Comparison of ENCODE assay signal across 25 cellular contexts in genomic region chr14:34243001-34243400, GRCh38.
DNase-seq lines count a peak whose midpoint lies in the region; ATAC-seq, FAIRE-seq and TF ChIP-seq lines count a peak whose summit lies in the region.
"Had no signal": no experiment of that assay in that cellular context is flagged by ENCODE, and none has a peak within 500 bp of the region (broad histone marks: within the 10 kb centered on the region; RNA-seq: fewer than 3 reads in every experiment).

No MANE protein-coding gene starts in this region.

- WGBS in HepG2 (ENCODE audit: low lambda C conversion rate), result 18% methylated on average over 1 of the region's 1 CpG
- 27% methylated on average over 1 of the region's 1 CpG for WGBS in right lobe of liver (ENCODE audit: insufficient coverage, low coverage, low lambda C conversion rate, missing lambda C conversion rate)
- 83% methylated on average over 1 of the region's 1 CpG for WGBS in esophagus muscularis mucosa

- no peak for TF ChIP-seq CTCF in HepG2 (CRISPR knock-in tag; IDR thresholded peaks at IDR 0.05)
- TF ChIP-seq CTCF in right lobe of liver (IDR thresholded peaks at IDR 0.05), result no peak
- no peak for TF ChIP-seq CTCF in esophagus muscularis mucosa (IDR thresholded peaks at IDR 0.05)

- POLR2A ChIA-PET in HepG2 (lab: Yijun Ruan, JAX), result no interaction called here

- no peaks in the 10 kb centered on the region for H3K36me3 ChIP-seq in HepG2 (replicated peaks in 1 of 2; ENCODE audit: control insufficient read depth in 1 of 2, insufficient read depth in 2 of 2, low read length in 2 of 2)
- no peaks in the 10 kb centered on the region for H3K36me3 ChIP-seq in right lobe of liver
- H3K36me3 ChIP-seq in esophagus muscularis mucosa, result no peaks in the 10 kb centered on the region
- H3K36me3 ChIP-seq: BLaER1 treated with 17β-estradiol and CSF1 and Interleukin-3, amounts not matched to agents 10 nM and 100 nM had no signal

- in situ Hi-C loops in HepG2 (cut with HindIII; ENCODE audit: extremely low pct_ligation_motif_present, low pct_unique_long_range_greater_than_20kb), result no loop called here

- no peak for TF ChIP-seq POLR2A in HepG2 (IDR thresholded peaks at IDR 0.05; ENCODE audit: insufficient read depth in 1 of 2, low read depth in 2 of 2, low read length in 2 of 2)
- TF ChIP-seq POLR2A in right lobe of liver (IDR thresholded peaks at IDR 0.05), result no peak
- TF ChIP-seq POLR2A in esophagus muscularis mucosa (IDR thresholded peaks at IDR 0.05; ENCODE audit: low read depth), result no peak

- ATAC-seq in HepG2 (no peak), right lobe of liver (no peak), GM21390 (IDR thresholded peaks at IDR 0.05; ENCODE audit: unreplicated experiment) (no peak)
- ATAC-seq: A549, GM12878 had no signal

- intact Hi-C loops in HepG2 (cut with micrococcal nuclease; ENCODE audit: unreplicated experiment) (no loop called here), right lobe of liver (cut with DNase I) (no loop called here), esophagus muscularis mucosa (cut with DNase I) (no loop called here)

- no peak overlapping the region for H2AFZ ChIP-seq in HepG2 (ENCODE audit: low read length)

- no peak overlapping the region for H3K4me3 ChIP-seq in HepG2 (replicated peaks in 1 of 3; ENCODE audit: insufficient read depth in 1 of 3, low read depth in 2 of 3, low read length in 3 of 3)
- no peak overlapping the region for H3K4me3 ChIP-seq in right lobe of liver
- H3K4me3 ChIP-seq in esophagus muscularis mucosa, result no peak overlapping the region
- H3K4me3 ChIP-seq: A549; BLaER1 treated with 17β-estradiol and CSF1 and Interleukin-3, amounts not matched to agents 10 nM and 100 nM; GM12878 had no signal

- no peaks in the 10 kb centered on the region for H3K79me2 ChIP-seq in HepG2 (ENCODE audit: insufficient read depth, low read length)

- H3K9me3 ChIP-seq in HepG2 (ENCODE audit: low read length) (no peaks in the 10 kb centered on the region), right lobe of liver (no peaks in the 10 kb centered on the region), esophagus muscularis mucosa (no peaks in the 10 kb centered on the region)
- H3K9me3 ChIP-seq: A549; BLaER1 treated with 17β-estradiol and CSF1 and Interleukin-3, amounts not matched to agents 10 nM and 100 nM had no signal

- CTCF ChIA-PET in HepG2 (lab: Yijun Ruan, JAX; ENCODE audit: low intra/inter-chr PET ratio, low total read pairs), result no interaction called here

- H4K20me1 ChIP-seq in HepG2 (ENCODE audit: insufficient read depth, low read length), result no peaks in the 10 kb centered on the region
- H4K20me1 ChIP-seq: BLaER1 treated with 17β-estradiol and CSF1 and Interleukin-3, amounts not matched to agents 10 nM and 100 nM had no signal

- no peak overlapping the region for H3K4me2 ChIP-seq in HepG2 (ENCODE audit: low read depth, low read length)
- H3K4me2 ChIP-seq: A549; BLaER1 treated with 17β-estradiol and CSF1 and Interleukin-3, amounts not matched to agents 10 nM and 100 nM had no signal

- no TSS peak for BruUV-seq in HepG2 (replicated peaks; lab: Mats Ljungman, UMichigan)

- H3K4me1 ChIP-seq in HepG2 (ENCODE audit: insufficient read depth, low read length), result no peaks in the 10 kb centered on the region
- H3K4me1 ChIP-seq in right lobe of liver, result no peaks in the 10 kb centered on the region
- H3K4me1 ChIP-seq in esophagus muscularis mucosa, result peaks cover 0 to 30% (median 25%) of the 10 kb centered on the region in 4 donors
- H3K4me1 ChIP-seq: BLaER1 treated with 17β-estradiol and CSF1 and Interleukin-3, amounts not matched to agents 10 nM and 100 nM had no signal

- H3K27ac ChIP-seq in HepG2 (ENCODE audit: extremely low read length, insufficient read depth, low read length) (no peak overlapping the region), right lobe of liver (no peak overlapping the region), esophagus muscularis mucosa (replicated peaks in 1 of 4) (no peak overlapping the region)
- H3K27ac ChIP-seq: 22Rv1; A549; BLaER1 treated with 17β-estradiol and CSF1 and Interleukin-3, amounts not matched to agents 10 nM and 100 nM had no signal

- DNase-seq in HepG2 (ENCODE audit: low spot score) (no peak), right lobe of liver (no peak), esophagus muscularis mucosa (ENCODE audit: extremely low spot score) (peak; percentile 10), NCI-H526 (lab: John Stamatoyannopoulos, UW) (no peak), activated T-cell treated with anti-CD3 and anti-CD28 coated beads for 4 hours (no peak)
- DNase-seq: AML-193; CD4-positive, alpha-beta memory T cell; CD4-positive, CD25-positive, alpha-beta regulatory T cell; CD8-positive, alpha-beta memory T cell; COR-L47; DMS 273 treated with DMSO at 0.1 percent for 48 hours; DMS153; DMS53; DMS79; DND-41; EL; GDM1 had no signal

- no peak for FAIRE-seq in HepG2 (lab: Jason Lieb, UNC)
- FAIRE-seq: A549, GM12878, GM12892, GM18507 had no signal

- no peaks in the 10 kb centered on the region for H3K27me3 ChIP-seq in HepG2 (ENCODE audit: control insufficient read depth in 1 of 2, insufficient read depth in 2 of 2, low read length in 2 of 2)
- no peaks in the 10 kb centered on the region for H3K27me3 ChIP-seq in right lobe of liver
- H3K27me3 ChIP-seq in esophagus muscularis mucosa, result no peaks in the 10 kb centered on the region
- H3K27me3 ChIP-seq: BLaER1 treated with 17β-estradiol and CSF1 and Interleukin-3, amounts not matched to agents 10 nM and 100 nM had no signal

- TF ChIP-seq EP300 in HepG2 (IDR thresholded peaks at IDR 0.05; ENCODE audit: low read depth in 2 of 2, low read length in 2 of 2), result no peak
- TF ChIP-seq EP300 in HepG2 (CRISPR knock-in tag; IDR thresholded peaks at IDR 0.05; ENCODE audit: borderline replicate concordance), result no peak
- no peak for TF ChIP-seq EP300 in Ishikawa (IDR thresholded peaks at IDR 0.05; ENCODE audit: borderline replicate concordance)
- TF ChIP-seq EP300 in esophagus muscularis mucosa (IDR thresholded peaks at IDR 0.05), result no peak

- H3K9ac ChIP-seq in HepG2 (ENCODE audit: insufficient read depth, low read depth, low read length), result no peak overlapping the region
- H3K9ac ChIP-seq: BLaER1 treated with 17β-estradiol and CSF1 and Interleukin-3, amounts not matched to agents 10 nM and 100 nM had no signal

- TF ChIP-seq RAD21 in HepG2 (CRISPR knock-in tag; IDR thresholded peaks at IDR 0.05), result no peak
- no peak for TF ChIP-seq RAD21 in Ishikawa (IDR thresholded peaks at IDR 0.05; ENCODE audit: low read depth)

TF ChIP-seq in HepG2, 621 proteins besides CTCF, POLR2A, EP300 and RAD21:
- TF ChIP-seq PCBP2 (optimal IDR thresholded peaks at IDR 0.05; ENCODE audit: low read depth, low read length, poor library complexity, severe bottlenecking) (peak; percentile 37), IRX3 (CRISPR knock-in tag; IDR thresholded peaks at IDR 0.05; ENCODE audit: borderline replicate concordance, low read depth) (no peak)

TF ChIP-seq in Ishikawa, 13 proteins besides CTCF, POLR2A, EP300 and RAD21:
- TF ChIP-seq ZBTB7A (IDR thresholded peaks at IDR 0.05; ENCODE audit: low read depth) (no peak), REST (IDR thresholded peaks at IDR 0.05; ENCODE audit: low read depth) (peak; percentile 36; the same call in 1 of the 2 replicates)
TF ChIP-seq in Ishikawa: peak in this region for 1.
